Comparison of ENCODE assay signal across 8 cellular contexts in genomic region chr12:122064034-122064777, GRCh38. TPM values are rescaled to one million over a fixed set of nuclear protein-coding genes. Genes with fewer than 3 reads are reported as not detected.
DNase-seq lines count a peak whose midpoint lies in the region; FAIRE-seq and TF ChIP-seq lines count a peak whose summit lies in the region.

No MANE protein-coding gene starts in this region.

- H3K9me3 ChIP-seq in SJCRH30 (replicated peaks): no peaks in the 10 kb centered on the region

- peaks cover 14% of the 10 kb centered on the region for H3K4me1 Mint-ChIP-seq in activated T-helper 2 cell treated with anti-CD3 and anti-CD28 coated beads, Interferon-gamma antibody, Interleukin-2, Interleukin-4, amounts not matched to agents 10 μg/mL and 5 μg/mL and 100 μg/mL, durations not matched to agents 14 hours and 24 hours and 36 hours (ENCODE audit: low read depth)

- peaks cover 34% of the 10 kb centered on the region for H3K4me1 ChIP-seq in SJCRH30

- DNase-seq in A172 (ENCODE audit: low spot score) (peak; percentile 82), MV-4-11 (lab: John Stamatoyannopoulos, UW) (peak; percentile 96), SJCRH30 (peak; percentile 99), bronchial epithelial cell (ENCODE audit: low read depth) (peak; percentile 76), iPS-NIHi7 (ENCODE audit: extremely low spot score) (peak; percentile 97), skeletal muscle cell (ENCODE audit: low read depth) (peak; percentile 90)
- DNase-seq in activated T-helper 2 cell treated with anti-CD3 and anti-CD28 coated beads, Interferon-gamma antibody, Interleukin-2, Interleukin-4, amounts not matched to agents 10 μg/mL and 5 μg/mL and 100 μg/mL, durations not matched to agents 14 hours and 24 hours and 36 hours (ENCODE audit: low spot score): no peak

- H3K4me3 ChIP-seq in SJCRH30 (peak overlapping the region; percentile 49), bronchial epithelial cell (ENCODE audit: low read depth, low read length) (no peak overlapping the region), skeletal muscle cell (ENCODE audit: low read depth, low read length) (peak overlapping the region; percentile 9)

- no peaks in the 10 kb centered on the region for H3K36me3 Mint-ChIP-seq in activated T-helper 2 cell treated with anti-CD3 and anti-CD28 coated beads, Interferon-gamma antibody, Interleukin-2, Interleukin-4, amounts not matched to agents 10 μg/mL and 5 μg/mL and 100 μg/mL, durations not matched to agents 14 hours and 24 hours and 36 hours (ENCODE audit: low read depth)

- no peak overlapping the region for H3K4me3 Mint-ChIP-seq in activated T-helper 2 cell treated with anti-CD3 and anti-CD28 coated beads, Interferon-gamma antibody, Interleukin-2, Interleukin-4, amounts not matched to agents 10 μg/mL and 5 μg/mL and 100 μg/mL, durations not matched to agents 14 hours and 24 hours and 36 hours (ENCODE audit: low read depth)

- H3K27ac ChIP-seq in SJCRH30: peak overlapping the region; percentile 75

- peak; percentile 36; the same call in 2 of the 3 replicates for TF ChIP-seq CTCF in GM12872 (IDR thresholded peaks at IDR 0.05; ENCODE audit: insufficient read depth, low read depth, low read length)
- TF ChIP-seq CTCF in bronchial epithelial cell (IDR thresholded peaks at IDR 0.05; ENCODE audit: insufficient read depth, low read length, severe bottlenecking): peak; percentile 25

- H3K27me3 ChIP-seq in SJCRH30 (no peaks in the 10 kb centered on the region), bronchial epithelial cell (ENCODE audit: control insufficient read depth, insufficient read depth, low read length) (no peaks in the 10 kb centered on the region)

- intact Hi-C loops in activated T-helper 2 cell treated with anti-CD3 and anti-CD28 coated beads, Interferon-gamma antibody, Interleukin-2, Interleukin-4, amounts not matched to agents 10 μg/mL and 5 μg/mL and 100 μg/mL, durations not matched to agents 14 hours and 24 hours and 36 hours (cut with micrococcal nuclease): no loop called here

- H3K27ac Mint-ChIP-seq in activated T-helper 2 cell treated with anti-CD3 and anti-CD28 coated beads, Interferon-gamma antibody, Interleukin-2, Interleukin-4, amounts not matched to agents 10 μg/mL and 5 μg/mL and 100 μg/mL, durations not matched to agents 14 hours and 24 hours and 36 hours: no peak overlapping the region

- FAIRE-seq in bronchial epithelial cell (lab: Jason Lieb, UNC): no peak

- H3K36me3 ChIP-seq in SJCRH30 (no peaks in the 10 kb centered on the region; the same call in 1 of the 2 replicates), bronchial epithelial cell (ENCODE audit: control insufficient read depth, insufficient read depth, low read length) (peaks cover 7% of the 10 kb centered on the region)

- H3K27me3 Mint-ChIP-seq in activated T-helper 2 cell treated with anti-CD3 and anti-CD28 coated beads, Interferon-gamma antibody, Interleukin-2, Interleukin-4, amounts not matched to agents 10 μg/mL and 5 μg/mL and 100 μg/mL, durations not matched to agents 14 hours and 24 hours and 36 hours (ENCODE audit: low read depth): no peaks in the 10 kb centered on the region

- no peaks in the 10 kb centered on the region for H3K9me3 Mint-ChIP-seq in activated T-helper 2 cell treated with anti-CD3 and anti-CD28 coated beads, Interferon-gamma antibody, Interleukin-2, Interleukin-4, amounts not matched to agents 10 μg/mL and 5 μg/mL and 100 μg/mL, durations not matched to agents 14 hours and 24 hours and 36 hours

RNA-seq across cellular contexts. Expression of gene MLXIP, which starts 14.3 kb away (rescaled TPM):
- total RNA-seq in A172 (2014; rRNA removed; shearing (Covaris generic)): 5.4 and 10.1 TPM in 2 replicates
- total RNA-seq in SJCRH30 (2014; rRNA removed; shearing (Covaris generic)): 21.1 and 23.2 TPM in 2 replicates
- total RNA-seq in bronchial epithelial cell: 8.7 and 9.2 TPM in 2 replicates
- total RNA-seq in activated T-helper 2 cell treated with anti-CD3 and anti-CD28 coated beads, Interferon-gamma antibody, Interleukin-2, Interleukin-4, amounts not matched to agents 10 μg/mL and 5 μg/mL and 100 μg/mL, durations not matched to agents 14 hours and 24 hours and 36 hours: 36.7 and 41.4 TPM in 2 replicates

RNA-seq across cellular contexts. Expression of gene BCL7A, which starts 42.5 kb away (rescaled TPM):
- 6.9 and 7.6 TPM in 2 replicates for total RNA-seq in A172 (2014; rRNA removed; shearing (Covaris generic))
- 11.1 and 14.4 TPM in 2 replicates for total RNA-seq in SJCRH30 (2014; rRNA removed; shearing (Covaris generic))
- total RNA-seq in bronchial epithelial cell: 16.3 and 17.1 TPM in 2 replicates
- 11.4 and 12.5 TPM in 2 replicates for total RNA-seq in activated T-helper 2 cell treated with anti-CD3 and anti-CD28 coated beads, Interferon-gamma antibody, Interleukin-2, Interleukin-4, amounts not matched to agents 10 μg/mL and 5 μg/mL and 100 μg/mL, durations not matched to agents 14 hours and 24 hours and 36 hours
